In genomic region chr19:6719992-6720368, GRCh38 we compare ENCODE assay signal across 1 cellular context.
TF ChIP-seq lines count a peak whose summit lies in the region.

No MANE protein-coding gene starts in this region.

TF ChIP-seq in WTC11, 78 proteins besides CTCF, POLR2A, EP300 and RAD21:
- TF ChIP-seq, protein P1, sequence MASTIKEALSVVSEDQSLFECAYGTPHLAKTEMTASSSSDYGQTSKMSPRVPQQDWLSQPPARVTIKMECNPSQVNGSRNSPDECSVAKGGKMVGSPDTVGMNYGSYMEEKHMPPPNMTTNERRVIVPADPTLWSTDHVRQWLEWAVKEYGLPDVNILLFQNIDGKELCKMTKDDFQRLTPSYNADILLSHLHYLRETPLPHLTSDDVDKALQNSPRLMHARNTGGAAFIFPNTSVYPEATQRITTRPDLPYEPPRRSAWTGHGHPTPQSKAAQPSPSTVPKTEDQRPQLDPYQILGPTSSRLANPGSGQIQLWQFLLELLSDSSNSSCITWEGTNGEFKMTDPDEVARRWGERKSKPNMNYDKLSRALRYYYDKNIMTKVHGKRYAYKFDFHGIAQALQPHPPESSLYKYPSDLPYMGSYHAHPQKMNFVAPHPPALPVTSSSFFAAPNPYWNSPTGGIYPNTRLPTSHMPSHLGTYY (CRISPR knock-in tag; IDR thresholded peaks at IDR 0.05) = no peak
- TF ChIP-seq, protein P2, sequence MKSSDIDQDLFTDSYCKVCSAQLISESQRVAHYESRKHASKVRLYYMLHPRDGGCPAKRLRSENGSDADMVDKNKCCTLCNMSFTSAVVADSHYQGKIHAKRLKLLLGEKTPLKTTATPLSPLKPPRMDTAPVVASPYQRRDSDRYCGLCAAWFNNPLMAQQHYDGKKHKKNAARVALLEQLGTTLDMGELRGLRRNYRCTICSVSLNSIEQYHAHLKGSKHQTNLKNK (CRISPR knock-in tag; IDR thresholded peaks at IDR 0.05) = no peak
- TF ChIP-seq ZNF423 (CRISPR knock-in tag; IDR thresholded peaks at IDR 0.05) (no peak), TP53 (CRISPR knock-in tag; IDR thresholded peaks at IDR 0.05) (no peak), MAX (CRISPR knock-in tag; IDR thresholded peaks at IDR 0.05) (no peak), ZBTB21 (CRISPR knock-in tag; IDR thresholded peaks at IDR 0.05; ENCODE audit: borderline replicate concordance) (no peak), ZNF138 (CRISPR knock-in tag; conservative IDR thresholded peaks at IDR 0.05) (no peak)
